Comparison of ENCODE assay signal across 31 cellular contexts in genomic region chr20:24894488-24894887, GRCh38. TPM values are rescaled to one million over a fixed set of nuclear protein-coding genes. Genes with fewer than 3 reads are reported as not detected.
"Had no signal": no experiment of that assay in that cellular context is flagged by ENCODE, and none has a peak within 500 bp of the region (broad histone marks: within the 10 kb centered on the region; RNA-seq: fewer than 3 reads in every experiment).

No MANE protein-coding gene starts in this region.

- H3K4me1 Mint-ChIP-seq: activated CD4-positive, alpha-beta T cell treated with anti-CD3 and anti-CD28 coated beads for 36 hours; activated CD4-positive, alpha-beta T cell treated with anti-CD3 and anti-CD28 coated beads, Interleukin-2, amount 10 ng/mL, durations not matched to agents 24 days and 14 days; activated T-helper 17 cell treated with anti-CD3 and anti-CD28 coated beads, Interleukin-2, amount 50 U/mL, for 72 hours; central memory CD8-positive, alpha-beta T cell had no signal

- H3K27me3 Mint-ChIP-seq: activated CD4-positive, alpha-beta memory T cell treated with anti-CD3 and anti-CD28 coated beads for 36 hours; activated CD4-positive, alpha-beta T cell treated with anti-CD3 and anti-CD28 coated beads for 36 hours; activated CD4-positive, alpha-beta T cell treated with anti-CD3 and anti-CD28 coated beads, Interleukin-2, amount 10 ng/mL, durations not matched to agents 24 days and 14 days; activated naive CD8-positive, alpha-beta T cell; activated T-helper 17 cell treated with anti-CD3 and anti-CD28 coated beads, Interleukin-2, amount 50 U/mL, for 72 hours; dendritic cell treated with granulocyte-macrophage colony-stimulating factor and Interleukin-4, amounts not matched to agents 40 ng/mL and 50 ng/mL, for 4 days had no signal

- H3K36me3 ChIP-seq: brain microvascular endothelial cell, esophagus squamous epithelium, gastroesophageal sphincter had no signal

- H3K4me3 ChIP-seq: coronary artery, dorsolateral prefrontal cortex, esophagus squamous epithelium, gastroesophageal sphincter had no signal

- H3K4me3 Mint-ChIP-seq: activated CD4-positive, alpha-beta memory T cell treated with anti-CD3 and anti-CD28 coated beads for 36 hours; activated CD4-positive, alpha-beta T cell treated with anti-CD3 and anti-CD28 coated beads for 36 hours; activated CD4-positive, alpha-beta T cell treated with anti-CD3 and anti-CD28 coated beads, Interleukin-2, amount 10 ng/mL, durations not matched to agents 24 days and 14 days; activated CD8-positive, alpha-beta T cell treated with anti-CD3 and anti-CD28 coated beads, Interleukin-2, amount 10 ng/mL, durations not matched to agents 7 days and 5 days; activated naive CD8-positive, alpha-beta T cell; activated T-cell treated with anti-CD3 and anti-CD28 coated beads, Interleukin-2, amount 50 U/mL, for 4 hours; activated T-helper 17 cell treated with anti-CD3 and anti-CD28 coated beads, Interleukin-2, amount 50 U/mL, for 72 hours; central memory CD8-positive, alpha-beta T cell; dendritic cell treated with granulocyte-macrophage colony-stimulating factor and Interleukin-4, amounts not matched to agents 40 ng/mL and 50 ng/mL, for 4 days had no signal

- H3K4me1 ChIP-seq: esophagus squamous epithelium, gastroesophageal sphincter had no signal

- H3K27ac ChIP-seq: brain microvascular endothelial cell, coronary artery, dorsolateral prefrontal cortex, esophagus squamous epithelium, gastroesophageal sphincter had no signal

- ATAC-seq: activated CD4-positive, alpha-beta T cell treated with anti-CD3 and anti-CD28 coated beads for 36 hours; activated CD8-positive, alpha-beta T cell treated with anti-CD3 and anti-CD28 coated beads, Interleukin-2, amount 10 ng/mL, durations not matched to agents 7 days and 5 days; activated T-cell treated with anti-CD3 and anti-CD28 coated beads, Interleukin-2, amount 50 U/mL, for 4 hours; activated T-helper 17 cell treated with anti-CD3 and anti-CD28 coated beads, Interleukin-2, amount 50 U/mL, for 72 hours; gastroesophageal sphincter had no signal

- H3K9me3 Mint-ChIP-seq: activated CD4-positive, alpha-beta T cell treated with anti-CD3 and anti-CD28 coated beads, Interleukin-2, amount 10 ng/mL, durations not matched to agents 24 days and 14 days had no signal

- DNase-seq: activated CD4-positive, alpha-beta memory T cell treated with anti-CD3 and anti-CD28 coated beads for 36 hours; activated CD4-positive, alpha-beta T cell treated with anti-CD3 and anti-CD28 coated beads for 36 hours; activated CD4-positive, alpha-beta T cell treated with anti-CD3 and anti-CD28 coated beads, Interleukin-2, amount 10 ng/mL, durations not matched to agents 24 days and 14 days; activated CD4-positive, CD25-positive, alpha-beta regulatory T cell; activated CD4-positive, CD25-positive, alpha-beta regulatory T cell treated with anti-CD3 and anti-CD28 coated beads, Interleukin-2, amount 50 U/mL, for 72 hours; activated CD8-positive, alpha-beta T cell treated with anti-CD3 and anti-CD28 coated beads, Interleukin-2, amount 10 ng/mL, durations not matched to agents 7 days and 5 days; activated effector memory CD4-positive, alpha-beta T cell treated with Interleukin-2 at 50 U/mL for 16 hours; activated gamma-delta T cell treated with Interleukin-2 at 50 U/mL for 16 hours; activated naive CD4-positive, alpha-beta T cell treated with anti-CD3 and anti-CD28 coated beads, Interleukin-2, amount 50 U/mL, for 16 hours; activated naive CD4-positive, alpha-beta T cell treated with Interleukin-2 at 50 U/mL for 16 hours; activated T-cell treated with anti-CD3 and anti-CD28 coated beads, Interleukin-2, amount 50 U/mL, for 4 hours; amniotic stem cell; anterior cingulate cortex; brain microvascular endothelial cell; dorsolateral prefrontal cortex; effector memory CD4-positive, alpha-beta T cell; erythroblast; esophagus squamous epithelium; foreskin melanocyte; T-helper 2 cell had no signal

- H3K36me3 Mint-ChIP-seq: activated CD4-positive, alpha-beta memory T cell treated with anti-CD3 and anti-CD28 coated beads for 36 hours had no signal

- H3K27me3 ChIP-seq: brain microvascular endothelial cell, dorsolateral prefrontal cortex, esophagus squamous epithelium, gastroesophageal sphincter had no signal

- H3K27ac Mint-ChIP-seq: activated CD4-positive, alpha-beta memory T cell treated with anti-CD3 and anti-CD28 coated beads for 36 hours; activated CD4-positive, alpha-beta T cell treated with anti-CD3 and anti-CD28 coated beads for 36 hours; activated CD4-positive, alpha-beta T cell treated with anti-CD3 and anti-CD28 coated beads, Interleukin-2, amount 10 ng/mL, durations not matched to agents 24 days and 14 days; activated CD8-positive, alpha-beta T cell treated with anti-CD3 and anti-CD28 coated beads, Interleukin-2, amount 10 ng/mL, durations not matched to agents 7 days and 5 days; activated naive CD8-positive, alpha-beta T cell; activated T-helper 17 cell treated with anti-CD3 and anti-CD28 coated beads, Interleukin-2, amount 50 U/mL, for 72 hours; dendritic cell treated with granulocyte-macrophage colony-stimulating factor and Interleukin-4, amounts not matched to agents 40 ng/mL and 50 ng/mL, for 4 days had no signal

RNA-seq across cellular contexts. Expression of gene CST7, which starts 54.6 kb away (rescaled TPM):
- total RNA-seq: bronchial epithelial cell, cerebellum, fibroblast of lung, fibroblast of villous mesenchyme, glomerular endothelial cell had no signal
- polyA plus RNA-seq: fibroblast of lung had no signal
